1 cellular context compared by ENCODE assay signal in genomic region chr2:145751634-145752033, GRCh38.
TF ChIP-seq lines count a peak whose summit lies in the region.

No MANE protein-coding gene starts in this region.

TF ChIP-seq in HCT116, 20 proteins besides CTCF, POLR2A, EP300 and RAD21 (continued from another document):
- TF ChIP-seq SP1 (IDR thresholded peaks at IDR 0.05; ENCODE audit: low read depth), result no peak
- TF ChIP-seq, protein P1, sequence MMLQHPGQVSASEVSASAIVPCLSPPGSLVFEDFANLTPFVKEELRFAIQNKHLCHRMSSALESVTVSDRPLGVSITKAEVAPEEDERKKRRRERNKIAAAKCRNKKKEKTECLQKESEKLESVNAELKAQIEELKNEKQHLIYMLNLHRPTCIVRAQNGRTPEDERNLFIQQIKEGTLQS (IDR thresholded peaks at IDR 0.05), result no peak
- TF ChIP-seq CEBPB (IDR thresholded peaks at IDR 0.05; ENCODE audit: low read depth), result no peak
- no peak for TF ChIP-seq CBX3 (IDR thresholded peaks at IDR 0.05; ENCODE audit: low read depth)
- no peak for TF ChIP-seq POLR2AphosphoS5 (IDR thresholded peaks at IDR 0.05; ENCODE audit: low read depth, low read length)
